In the genomic region with DNA sequence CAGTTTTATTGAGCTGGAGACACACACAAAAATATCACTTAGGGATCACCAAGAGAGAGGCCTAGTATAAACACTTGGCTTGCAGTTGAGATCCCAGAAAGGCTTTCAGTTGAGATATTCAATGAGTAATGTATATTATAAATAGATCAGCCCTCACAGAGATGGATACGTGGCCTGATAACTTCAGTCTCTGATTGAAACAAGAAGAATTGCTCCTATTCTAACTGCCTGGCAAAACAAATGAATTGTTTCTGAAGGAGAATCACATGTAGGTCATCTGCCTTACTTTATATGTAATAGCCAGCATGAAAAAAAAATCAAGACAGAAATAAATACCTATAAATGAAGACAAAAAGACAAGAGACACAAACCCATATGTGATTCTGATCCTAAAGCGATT, we compare ENCODE assay signal across 17 cellular contexts.
"Had no signal": no experiment of that assay in that cellular context is flagged by ENCODE, and none has a peak within 500 bp of the region (broad histone marks: within the 10 kb centered on the region; RNA-seq: fewer than 3 reads in every experiment).

No MANE protein-coding gene starts in this region.

- H3K36me3 ChIP-seq: colonic mucosa, esophagus squamous epithelium, gastroesophageal sphincter had no signal

- DNase-seq: colonic mucosa; dermis blood vessel endothelial cell; esophagus squamous epithelium; foreskin fibroblast; glutamatergic neuron; hippocampal formation; left colon; left ventricle myocardium superior; mesendoderm; naive thymus-derived CD4-positive, alpha-beta T cell; stimulated activated CD4-positive, alpha-beta T cell treated with anti-CD3 and anti-CD28 coated beads, Interleukin-12 subunit alpha, Interleukin-12 subunit beta, amount 100 ng/mL, for 4 hours; stimulated activated naive CD4-positive, alpha-beta T cell treated with Interleukin-2 at 50 U/mL for 16 hours; trophoblast cell had no signal

- H3K4me3 ChIP-seq: colonic mucosa, esophagus squamous epithelium, gastroesophageal sphincter, lung, skin epidermis had no signal

- H3K27ac ChIP-seq: colonic mucosa, esophagus squamous epithelium, gastroesophageal sphincter, skin epidermis had no signal

- H3K4me1 ChIP-seq: colonic mucosa, esophagus squamous epithelium, gastroesophageal sphincter had no signal

- H3K9me3 ChIP-seq: colonic mucosa, esophagus squamous epithelium, gastroesophageal sphincter had no signal

- ATAC-seq: gastroesophageal sphincter; left colon; left ventricle myocardium superior; naive thymus-derived CD4-positive, alpha-beta T cell; sciatic nerve had no signal

- H3K27me3 ChIP-seq: colonic mucosa, esophagus squamous epithelium, gastroesophageal sphincter had no signal
